In genomic region chr9:136665111-136665703, GRCh38 we compare ENCODE assay signal across 1 cellular context.
TF ChIP-seq lines count a peak whose summit lies in the region.

No MANE protein-coding gene starts in this region.

TF ChIP-seq in K562, 482 proteins besides CTCF, POLR2A, EP300 and RAD21 (continued from another document):
- TF ChIP-seq RBM22 (IDR thresholded peaks at IDR 0.05; ENCODE audit: low read depth, low read length, poor library complexity, severe bottlenecking) (peak; percentile 40), PHB (CRISPR knock-in tag; IDR thresholded peaks at IDR 0.05) (peak; percentile 31; the same call in 1 of the 2 replicates), DPF2 (IDR thresholded peaks at IDR 0.05) (no peak), MTA3 (IDR thresholded peaks at IDR 0.05; ENCODE audit: borderline replicate concordance) (0 out of 2 replicates have a peak, but pooled peaks have one; percentile 31), MLLT1 (IDR thresholded peaks at IDR 0.05) (peak in 1 of 2 experiments; percentile 51; a peak in 2 of 4 replicates), YY1 (IDR thresholded peaks at IDR 0.05; ENCODE audit: borderline replicate concordance in 1 of 3, control insufficient read depth in 1 of 3, extremely low read depth in 1 of 3, insufficient read depth in 3 of 3, insufficient read length in 1 of 3, insufficient replicate concordance in 2 of 3, low read depth in 1 of 3, low read length in 2 of 3) (peak in 1 of 3 experiments; percentile 11), POLR2G (IDR thresholded peaks at IDR 0.05; ENCODE audit: low read depth, low read length) (peak; percentile 83), CXXC5 (CRISPR knock-in tag; IDR thresholded peaks at IDR 0.05) (0 out of 2 replicates have a peak, but pooled peaks have one; percentile 28), NR2C2 (CRISPR knock-in tag; IDR thresholded peaks at IDR 0.05) (no peak), NR2C2 (tag; IDR thresholded peaks at IDR 0.05) (peak; percentile 40; the same call in 1 of the 2 replicates), MAZ (CRISPR knock-in tag; conservative IDR thresholded peaks at IDR 0.05 in 1 of 2, IDR thresholded peaks at IDR 0.05 in 1 of 2) (peak; percentile 39 to 61; a peak in 2 of 4 replicates), ZBTB7A (IDR thresholded peaks at IDR 0.05; ENCODE audit: borderline replicate concordance, control insufficient read depth, low read depth, low read length) (peak; percentile 74; the same call in 1 of the 2 replicates), CREB1 (IDR thresholded peaks at IDR 0.05) (0 out of 2 replicates have a peak, but pooled peaks have one; percentile 26), CREB1 (CRISPR knock-in tag; IDR thresholded peaks at IDR 0.05) (no peak; the same call in 1 of the 2 replicates), TBP (optimal IDR thresholded peaks at IDR 0.05; ENCODE audit: low read depth, low read length) (peak; percentile 8), HMGN3 (IDR thresholded peaks at IDR 0.05; ENCODE audit: borderline replicate concordance, extremely low read depth, insufficient read length, low read depth, low read length) (peak; percentile 57), CTCFL (IDR thresholded peaks at IDR 0.05; ENCODE audit: borderline replicate concordance, insufficient read depth, low read depth, low read length, poor library complexity, severe bottlenecking) (peak; percentile 79), FIP1L1 (IDR thresholded peaks at IDR 0.05; ENCODE audit: low read depth, low read length, poor library complexity, severe bottlenecking) (peak; percentile 86), ZNF395 (CRISPR knock-in tag; IDR thresholded peaks at IDR 0.05) (0 out of 2 replicates have a peak, but pooled peaks have one; percentile 35), SUPT5H (IDR thresholded peaks at IDR 0.05) (peak; percentile 67), ZBTB33 (CRISPR knock-in tag; IDR thresholded peaks at IDR 0.05) (peak; percentile 48; the same call in 1 of the 2 replicates), ERF (CRISPR knock-in tag; IDR thresholded peaks at IDR 0.05) (0 out of 2 replicates have a peak, but pooled peaks have one; percentile 50), TAF15 (IDR thresholded peaks at IDR 0.05; ENCODE audit: low read depth, low read length) (0 out of 2 replicates have a peak, but pooled peaks have one; percentile 47), CREM (IDR thresholded peaks at IDR 0.05; ENCODE audit: low read depth) (peak; percentile 12; the same call in 1 of the 2 replicates), CHD1 (IDR thresholded peaks at IDR 0.05; ENCODE audit: low read length) (peak; percentile 97), CREB3L1 (IDR thresholded peaks at IDR 0.05; ENCODE audit: borderline replicate concordance, low read depth) (no peak), ZKSCAN8 (CRISPR knock-in tag; IDR thresholded peaks at IDR 0.05) (no peak), ARID1B (IDR thresholded peaks at IDR 0.05) (no peak), POLR2AphosphoS5 (IDR thresholded peaks at IDR 0.05; ENCODE audit: control insufficient read depth, insufficient read depth, low read depth, low read length) (peak; percentile 73; the same call in 1 of the 2 replicates), ZBTB17 (CRISPR knock-in tag; IDR thresholded peaks at IDR 0.05) (0 out of 2 replicates have a peak, but pooled peaks have one; percentile 41), USF1 (CRISPR knock-in tag; IDR thresholded peaks at IDR 0.05) (no peak), NRF1 (conservative IDR thresholded peaks at IDR 0.05 in 1 of 2, IDR thresholded peaks at IDR 0.05 in 1 of 2) (peak; percentile 44 to 55), E2F6 (IDR thresholded peaks at IDR 0.05; ENCODE audit: borderline replicate concordance in 1 of 2, extremely low read depth in 1 of 2, insufficient read depth in 1 of 2, insufficient read length in 1 of 2, low read depth in 1 of 2, low read length in 1 of 2, poor library complexity in 1 of 2, severe bottlenecking in 1 of 2) (peak in 1 of 2 experiments; percentile 5), L3MBTL2 (IDR thresholded peaks at IDR 0.05) (0 out of 2 replicates have a peak, but pooled peaks have one; percentile 18), ATF3 (IDR thresholded peaks at IDR 0.05) (no peak), ATF3 (CRISPR knock-in tag; conservative IDR thresholded peaks at IDR 0.05) (no peak), FUS (optimal IDR thresholded peaks at IDR 0.05; ENCODE audit: low read depth, low read length) (peak; percentile 98), RBFOX2 (IDR thresholded peaks at IDR 0.05; ENCODE audit: low read depth, low read length) (peak; percentile 78), ZSCAN32 (CRISPR knock-in tag; IDR thresholded peaks at IDR 0.05) (no peak), MYC (IDR thresholded peaks at IDR 0.05; ENCODE audit: low read depth, low read length) (no peak), MYC (CRISPR knock-in tag; IDR thresholded peaks at IDR 0.05; ENCODE audit: borderline replicate concordance, low read depth) (0 out of 2 replicates have a peak, but pooled peaks have one; percentile 20), CTBP1 (IDR thresholded peaks at IDR 0.05; ENCODE audit: borderline replicate concordance) (peak; percentile 38; the same call in 1 of the 2 replicates), KLF10 (CRISPR knock-in tag; IDR thresholded peaks at IDR 0.05) (no peak), ZNF57 (CRISPR knock-in tag; IDR thresholded peaks at IDR 0.05) (0 out of 2 replicates have a peak, but pooled peaks have one; percentile 25), RBM14 (IDR thresholded peaks at IDR 0.05; ENCODE audit: borderline replicate concordance, insufficient read depth, low read depth, low read length) (peak; percentile 87; the same call in 1 of the 2 replicates), MNT (conservative IDR thresholded peaks at IDR 0.05) (0 out of 4 replicates have a peak, but pooled peaks of 1 of the 2 experiments have one; percentile 23), NR1H2 (CRISPR knock-in tag; IDR thresholded peaks at IDR 0.05) (no peak), SIN3A (IDR thresholded peaks at IDR 0.05; ENCODE audit: borderline replicate concordance in 2 of 2, control insufficient read depth in 1 of 2, low read depth in 2 of 2, low read length in 2 of 2) (peak; percentile 44 to 71; a peak in 3 of 4 replicates), ZFPM2 (CRISPR knock-in tag; IDR thresholded peaks at IDR 0.05) (peak; percentile 24; the same call in 1 of the 2 replicates), ZNF12 (CRISPR knock-in tag; IDR thresholded peaks at IDR 0.05) (peak; percentile 78; the same call in 1 of the 2 replicates)
